Comparison of ENCODE assay signal across 8 cellular contexts in the genomic region with DNA sequence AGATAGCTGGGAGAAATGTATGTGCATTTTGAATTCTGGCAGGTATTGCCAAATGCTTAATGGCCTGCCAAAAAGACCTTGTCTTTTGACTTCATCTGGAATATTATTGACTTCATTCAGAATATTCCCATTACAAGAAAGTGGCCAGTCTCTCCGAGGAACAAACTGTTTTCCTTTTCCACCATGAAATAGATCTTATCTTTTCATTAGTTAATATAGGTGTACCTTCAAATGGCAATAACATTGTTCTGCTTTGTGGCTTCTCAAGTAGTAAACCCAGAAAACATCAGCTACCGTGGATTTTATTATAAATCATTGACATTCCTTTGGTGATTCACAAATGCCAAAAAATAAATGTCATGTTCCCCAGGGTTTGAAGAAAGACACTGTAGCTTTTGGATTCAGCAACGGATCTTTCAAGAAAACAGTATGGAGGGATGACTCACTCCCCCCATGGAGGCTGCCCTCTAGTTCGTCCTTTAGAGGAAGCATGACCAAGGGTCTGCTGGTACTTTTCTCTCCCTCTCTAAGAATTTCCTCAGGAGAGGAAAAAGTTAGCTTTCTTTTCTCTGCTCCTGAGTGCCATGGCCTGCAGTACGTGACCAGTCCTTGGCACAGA. TPM values are rescaled to one million over a fixed set of nuclear protein-coding genes. Genes with fewer than 3 reads are reported as not detected.
A peak's percentile ranks its signal among the peaks of the same experiment; 100 is the strongest.
DNase-seq lines count a peak whose midpoint lies in the region; ATAC-seq and TF ChIP-seq lines count a peak whose summit lies in the region.

No MANE protein-coding gene starts in this region.

- H3K79me2 ChIP-seq in neural progenitor cell (ENCODE audit: low read depth), result peaks cover 28% of the 10 kb centered on the region

- H3K27ac ChIP-seq in neural progenitor cell (no peak overlapping the region), substantia nigra (ENCODE audit: low read depth, low read length, poor library complexity, severe bottlenecking) (no peak overlapping the region)

- H2AFZ ChIP-seq in neural progenitor cell (replicated peaks), result peak overlapping the region; percentile 88

- CTCF ChIA-PET in Calu3 (lab: Charles Lee), result interaction anchor here (0.7 to 1.1 kb wide), 3 partner anchors 11 to 93 kb away, joined by 3 read pairs; no protein-coding TSS in a partner anchor
- CTCF ChIA-PET in activated CD8-positive, alpha-beta memory T cell treated with anti-CD3 and anti-CD28 coated beads, Interleukin-2, amount 10 ng/mL, durations not matched to agents 7 days and 5 days (lab: Charles Lee), result interaction anchor here (1.2 to 1.8 kb wide), 4 partner anchors 15 to 143 kb away, joined by 3 to 8 read pairs (median 4); no protein-coding TSS in a partner anchor

- H3K36me3 Mint-ChIP-seq in Calu3 (ENCODE audit: insufficient read depth, unreplicated experiment), result peaks cover 10% of the 10 kb centered on the region
- peaks cover 3% of the 10 kb centered on the region for H3K36me3 Mint-ChIP-seq in effector memory CD8-positive, alpha-beta T cell (ENCODE audit: insufficient read depth)
- H3K36me3 Mint-ChIP-seq in neural progenitor cell, result no peaks in the 10 kb centered on the region
- no peaks in the 10 kb centered on the region for H3K36me3 Mint-ChIP-seq in activated CD8-positive, alpha-beta memory T cell treated with anti-CD3 and anti-CD28 coated beads, Interleukin-2, amount 10 ng/mL, durations not matched to agents 7 days and 5 days

- H3K27ac Mint-ChIP-seq in Calu3 (ENCODE audit: unreplicated experiment), result no peak overlapping the region
- H3K27ac Mint-ChIP-seq in effector memory CD8-positive, alpha-beta T cell, result peak overlapping the region in 1 of 2 donors; percentile 79
- peak overlapping the region; percentile 94 for H3K27ac Mint-ChIP-seq in neural progenitor cell
- no peak overlapping the region for H3K27ac Mint-ChIP-seq in activated CD8-positive, alpha-beta memory T cell treated with anti-CD3 and anti-CD28 coated beads, Interleukin-2, amount 10 ng/mL, durations not matched to agents 7 days and 5 days

- peak overlapping the region; percentile 79 for H3K4me2 ChIP-seq in neural progenitor cell

- no peak for DNase-seq in Calu3
- DNase-seq in NB4 (ENCODE audit: low read depth), result peak; percentile 77
- DNase-seq in effector memory CD8-positive, alpha-beta T cell, result no peak
- no peak for DNase-seq in neural progenitor cell (ENCODE audit: low spot score)
- no peak for DNase-seq in NCI-H1694 (lab: John Stamatoyannopoulos, UW)
- no peak for DNase-seq in MV-4-11 (lab: John Stamatoyannopoulos, UW)
- DNase-seq in activated CD8-positive, alpha-beta memory T cell treated with anti-CD3 and anti-CD28 coated beads, Interleukin-2, amount 10 ng/mL, durations not matched to agents 7 days and 5 days, result no peak
- DNase-seq in substantia nigra (lab: John Stamatoyannopoulos, UW), result no peak

- H3K4me3 Mint-ChIP-seq in Calu3 (ENCODE audit: low read depth, unreplicated experiment) (peak overlapping the region; percentile 69), neural progenitor cell (peak overlapping the region; percentile 94)
- peak overlapping the region; percentile 81 to 84 for H3K4me3 Mint-ChIP-seq in effector memory CD8-positive, alpha-beta T cell
- H3K4me3 Mint-ChIP-seq in activated CD8-positive, alpha-beta memory T cell treated with anti-CD3 and anti-CD28 coated beads, Interleukin-2, amount 10 ng/mL, durations not matched to agents 7 days and 5 days, result no peak overlapping the region

- H3K27me3 Mint-ChIP-seq in Calu3 (ENCODE audit: unreplicated experiment) (peaks cover 24% of the 10 kb centered on the region), neural progenitor cell (ENCODE audit: insufficient read depth, low read depth) (peaks cover 6% of the 10 kb centered on the region)
- H3K27me3 Mint-ChIP-seq in effector memory CD8-positive, alpha-beta T cell, result peaks cover 53 to 64% of the 10 kb centered on the region in 2 donors
- peaks cover 72% of the 10 kb centered on the region for H3K27me3 Mint-ChIP-seq in activated CD8-positive, alpha-beta memory T cell treated with anti-CD3 and anti-CD28 coated beads, Interleukin-2, amount 10 ng/mL, durations not matched to agents 7 days and 5 days

- TF ChIP-seq CTCF in Calu3 (IDR thresholded peaks at IDR 0.05; ENCODE audit: unreplicated experiment) (no peak), NB4 (IDR thresholded peaks at IDR 0.05; ENCODE audit: low read depth, low read length) (no peak), neural progenitor cell (IDR thresholded peaks at IDR 0.05) (no peak)

- peaks cover 6% of the 10 kb centered on the region for H3K4me1 Mint-ChIP-seq in Calu3 (ENCODE audit: low read depth, unreplicated experiment)
- peaks cover 14 to 15% of the 10 kb centered on the region in 2 donors for H3K4me1 Mint-ChIP-seq in effector memory CD8-positive, alpha-beta T cell (ENCODE audit: low read depth in 2 of 2)
- H3K4me1 Mint-ChIP-seq in neural progenitor cell, result peaks cover 39% of the 10 kb centered on the region
- peaks cover 13% of the 10 kb centered on the region for H3K4me1 Mint-ChIP-seq in activated CD8-positive, alpha-beta memory T cell treated with anti-CD3 and anti-CD28 coated beads, Interleukin-2, amount 10 ng/mL, durations not matched to agents 7 days and 5 days

- no peaks in the 10 kb centered on the region for H3K9me3 ChIP-seq in neural progenitor cell (ENCODE audit: low read depth)

- TF ChIP-seq POLR2A in NB4 (IDR thresholded peaks at IDR 0.05; ENCODE audit: extremely low read depth, insufficient read length), result no peak

- no peak overlapping the region for H3K9ac ChIP-seq in neural progenitor cell

- H3K27me3 ChIP-seq in neural progenitor cell, result peaks cover 42% of the 10 kb centered on the region

- no peaks in the 10 kb centered on the region for H3K9me3 Mint-ChIP-seq in Calu3 (ENCODE audit: low read depth, unreplicated experiment)
- H3K9me3 Mint-ChIP-seq in effector memory CD8-positive, alpha-beta T cell, result no peaks in the 10 kb centered on the region
- H3K9me3 Mint-ChIP-seq in neural progenitor cell, result no peaks in the 10 kb centered on the region
- H3K9me3 Mint-ChIP-seq in activated CD8-positive, alpha-beta memory T cell treated with anti-CD3 and anti-CD28 coated beads, Interleukin-2, amount 10 ng/mL, durations not matched to agents 7 days and 5 days (ENCODE audit: low read depth), result no peaks in the 10 kb centered on the region

- H3F3A ChIP-seq in neural progenitor cell (ENCODE audit: low read depth), result peaks cover 15% of the 10 kb centered on the region

- no TSS peak for BruUV-seq in Calu3 (replicated peaks; lab: Mats Ljungman, UMichigan)

- peaks cover 14% of the 10 kb centered on the region for H4K20me1 ChIP-seq in neural progenitor cell (ENCODE audit: low read depth)

- no peak for ATAC-seq in effector memory CD8-positive, alpha-beta T cell (replicated peaks)
- ATAC-seq in activated CD8-positive, alpha-beta memory T cell treated with anti-CD3 and anti-CD28 coated beads, Interleukin-2, amount 10 ng/mL, durations not matched to agents 7 days and 5 days, result no peak

- H3K4me1 ChIP-seq in neural progenitor cell, result peaks cover 15% of the 10 kb centered on the region

- intact Hi-C loops in Calu3 (cut with micrococcal nuclease; ENCODE audit: unreplicated experiment), result no loop called here

- H3K4me3 ChIP-seq in NB4 (ENCODE audit: low read depth, low read length) (peak overlapping the region; percentile 74), neural progenitor cell (peak overlapping the region; percentile 80)

- H3K36me3 ChIP-seq in neural progenitor cell, result no peaks in the 10 kb centered on the region

RNA-seq across cellular contexts. Expression of a gene that starts 1.1 kb away (rescaled TPM):
- total RNA-seq in Calu3 (2022) (1.1 and 1.6 TPM in 2 replicates), neural progenitor cell (ENCODE audit: low replicate concordance) (10.3 and 15.3 TPM in 2 replicates)
- total RNA-seq in activated CD8-positive, alpha-beta memory T cell treated with anti-CD3 and anti-CD28 coated beads, Interleukin-2, amount 10 ng/mL, durations not matched to agents 7 days and 5 days, result not detected
